28 cellular contexts compared by ENCODE assay signal in genomic region chr13:111013196-111013595, GRCh38.
"Had no signal": no experiment of that assay in that cellular context is flagged by ENCODE, and none has a peak within 500 bp of the region (broad histone marks: within the 10 kb centered on the region; RNA-seq: fewer than 3 reads in every experiment).

No MANE protein-coding gene starts in this region.

- H3K4me1 Mint-ChIP-seq: activated CD4-positive, alpha-beta T cell treated with anti-CD3 and anti-CD28 coated beads for 36 hours; central memory CD8-positive, alpha-beta T cell; endodermal cell had no signal

- H3K27ac ChIP-seq: brain microvascular endothelial cell, coronary artery, dorsolateral prefrontal cortex, esophagus muscularis mucosa, foreskin keratinocyte, gastrocnemius medialis, heart left ventricle had no signal

- H3K27me3 ChIP-seq: brain microvascular endothelial cell, esophagus muscularis mucosa, gastrocnemius medialis, heart left ventricle had no signal

- ATAC-seq: activated CD4-positive, alpha-beta T cell treated with anti-CD3 and anti-CD28 coated beads for 36 hours; activated T-cell treated with anti-CD3 and anti-CD28 coated beads, Interleukin-2, amount 50 U/mL, for 72 hours; foreskin keratinocyte; gastrocnemius medialis; heart left ventricle had no signal

- H3K4me1 ChIP-seq: esophagus muscularis mucosa, foreskin keratinocyte, gastrocnemius medialis had no signal

- H3K4me3 Mint-ChIP-seq: activated CD4-positive, alpha-beta T cell treated with anti-CD3 and anti-CD28 coated beads for 36 hours; activated naive CD8-positive, alpha-beta T cell; activated T-cell treated with anti-CD3 and anti-CD28 coated beads, Interleukin-2, amount 50 U/mL, for 24 hours; activated T-cell treated with anti-CD3 and anti-CD28 coated beads, Interleukin-2, amount 50 U/mL, for 72 hours; central memory CD8-positive, alpha-beta T cell; dendritic cell treated with granulocyte-macrophage colony-stimulating factor and Interleukin-4, amounts not matched to agents 40 ng/mL and 50 ng/mL, for 4 days; endodermal cell had no signal

- H3K4me3 ChIP-seq: coronary artery, dorsolateral prefrontal cortex, esophagus muscularis mucosa, gastrocnemius medialis, heart left ventricle had no signal

- H3K27ac Mint-ChIP-seq: activated CD4-positive, alpha-beta T cell treated with anti-CD3 and anti-CD28 coated beads for 36 hours; activated naive CD8-positive, alpha-beta T cell; activated T-cell treated with anti-CD3 and anti-CD28 coated beads, Interleukin-2, amount 50 U/mL, for 24 hours; activated T-cell treated with anti-CD3 and anti-CD28 coated beads, Interleukin-2, amount 50 U/mL, for 72 hours; activated T-helper 2 cell treated with anti-CD3 and anti-CD28 coated beads, Interferon-gamma antibody, Interleukin-2, Interleukin-4, amounts not matched to agents 10 μg/mL and 5 μg/mL and 100 μg/mL, durations not matched to agents 14 hours and 24 hours and 36 hours; dendritic cell treated with granulocyte-macrophage colony-stimulating factor and Interleukin-4, amounts not matched to agents 40 ng/mL and 50 ng/mL, for 4 days; endodermal cell had no signal

- H3K9me3 ChIP-seq: esophagus muscularis mucosa, gastrocnemius medialis, heart left ventricle had no signal

- H3K9me3 Mint-ChIP-seq: activated T-cell treated with anti-CD3 and anti-CD28 coated beads, Interleukin-2, amount 50 U/mL, for 24 hours; activated T-cell treated with anti-CD3 and anti-CD28 coated beads, Interleukin-2, amount 50 U/mL, for 72 hours; activated T-helper 2 cell treated with anti-CD3 and anti-CD28 coated beads, Interferon-gamma antibody, Interleukin-2, Interleukin-4, amounts not matched to agents 10 μg/mL and 5 μg/mL and 100 μg/mL, durations not matched to agents 14 hours and 24 hours and 36 hours; central memory CD8-positive, alpha-beta T cell; endodermal cell had no signal

- H3K36me3 Mint-ChIP-seq: activated naive CD8-positive, alpha-beta T cell had no signal

- H3K36me3 ChIP-seq: brain microvascular endothelial cell, esophagus muscularis mucosa, gastrocnemius medialis, heart left ventricle had no signal

- DNase-seq: activated CD4-positive, alpha-beta T cell treated with anti-CD3 and anti-CD28 coated beads for 36 hours; activated CD4-positive, CD25-positive, alpha-beta regulatory T cell; activated CD4-positive, CD25-positive, alpha-beta regulatory T cell treated with anti-CD3 and anti-CD28 coated beads, Interleukin-2, amount 50 U/mL, for 72 hours; activated CD8-positive, alpha-beta memory T cell treated with anti-CD3 and anti-CD28 coated beads for 24 hours; activated CD8-positive, alpha-beta memory T cell treated with anti-CD3 and anti-CD28 coated beads, Interleukin-2, amount 50 U/mL, for 48 hours; activated effector memory CD4-positive, alpha-beta T cell treated with anti-CD3 and anti-CD28 coated beads, Interleukin-2, amount 50 U/mL, for 16 hours; activated naive CD4-positive, alpha-beta T cell treated with anti-CD3 and anti-CD28 coated beads, Interleukin-2, amount 50 U/mL, for 16 hours; activated T-cell treated with anti-CD3 and anti-CD28 coated beads for 4 hours; activated T-cell treated with anti-CD3 and anti-CD28 coated beads, Interleukin-2, amount 50 U/mL, for 24 hours; activated T-cell treated with anti-CD3 and anti-CD28 coated beads, Interleukin-2, amount 50 U/mL, for 72 hours; amniotic stem cell; anterior cingulate cortex; brain microvascular endothelial cell; dorsolateral prefrontal cortex; effector memory CD4-positive, alpha-beta T cell; endodermal cell; foreskin keratinocyte; gastrocnemius medialis; glutamatergic neuron; heart left ventricle; hypothalamus; T-helper 2 cell had no signal
